In the genomic region with DNA sequence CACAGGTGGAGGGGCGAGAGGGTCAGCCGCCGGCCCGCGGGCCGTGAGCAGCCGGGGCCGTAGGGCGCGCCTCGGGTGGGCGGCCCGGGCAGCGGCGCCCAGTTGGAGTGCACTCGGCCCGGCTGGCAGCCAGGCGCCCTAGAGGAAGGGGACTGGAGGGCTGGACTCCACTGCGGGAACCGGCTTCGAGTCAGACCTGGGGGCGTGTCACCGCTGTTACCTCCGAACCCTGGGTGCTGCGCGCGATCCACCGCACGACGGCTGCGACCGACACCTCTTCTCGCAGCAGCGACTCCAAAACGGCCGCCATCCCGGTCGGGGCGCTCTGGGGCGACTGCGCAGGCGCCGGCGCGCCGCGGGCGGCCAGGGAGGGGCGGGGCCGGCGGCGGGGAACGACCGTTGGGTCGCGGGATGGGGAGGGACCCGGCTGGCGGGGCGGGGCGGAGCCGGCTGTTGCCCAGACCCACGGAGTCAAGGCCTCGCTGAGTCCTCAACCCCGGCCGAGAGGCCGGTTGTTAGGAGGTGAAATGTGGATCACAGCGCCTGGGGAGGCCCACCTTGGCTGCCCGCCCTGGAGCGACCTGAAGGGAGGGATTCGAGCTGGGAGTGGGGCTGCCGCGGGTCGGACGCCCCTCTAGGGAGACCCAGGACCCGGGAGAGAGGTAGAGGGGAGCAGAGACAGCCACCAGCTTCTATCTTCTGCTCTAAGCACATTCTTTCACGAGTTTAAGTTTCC, we compare ENCODE assay signal across 1 cellular context.
TF ChIP-seq lines count a peak whose summit lies in the region.

CDAN1 (minus strand) TSS at position 336 of the 736 bp plus-strand sequence; CDS start at position 310, 26 bp downstream.

TF ChIP-seq in HepG2, 621 proteins besides CTCF, POLR2A, EP300 and RAD21 (continued from another document and continues in another):
- TF ChIP-seq ZNF280B (CRISPR knock-in tag; IDR thresholded peaks at IDR 0.05; ENCODE audit: borderline replicate concordance) (0 out of 2 replicates have a peak, but pooled peaks have one; percentile 9), ZNF30 (CRISPR knock-in tag; IDR thresholded peaks at IDR 0.05) (no peak), ZNF431 (CRISPR knock-in tag; IDR thresholded peaks at IDR 0.05; ENCODE audit: borderline replicate concordance, low read depth) (0 out of 2 replicates have a peak, but pooled peaks have one; percentile 31), MXD4 (CRISPR knock-in tag; IDR thresholded peaks at IDR 0.05) (no peak), MBNL3 (CRISPR knock-in tag; conservative IDR thresholded peaks at IDR 0.05) (no peak), MXI1 (IDR thresholded peaks at IDR 0.05; ENCODE audit: borderline replicate concordance, low read depth, low read length) (peak; percentile 59; the same call in 1 of the 3 replicates), ETV5 (CRISPR knock-in tag; IDR thresholded peaks at IDR 0.05; ENCODE audit: borderline replicate concordance) (peak; percentile 7; the same call in 1 of the 2 replicates), KAT8 (CRISPR knock-in tag; IDR thresholded peaks at IDR 0.05) (peak; percentile 9; the same call in 1 of the 2 replicates), MYNN (CRISPR knock-in tag; IDR thresholded peaks at IDR 0.05; ENCODE audit: low read depth) (no peak; the same call in 1 of the 2 replicates), TFDP2 (CRISPR knock-in tag; IDR thresholded peaks at IDR 0.05) (no peak; the same call in 1 of the 2 replicates), HDAC1 (CRISPR knock-in tag; IDR thresholded peaks at IDR 0.05) (peak; percentile 57), ZNF142 (CRISPR knock-in tag; IDR thresholded peaks at IDR 0.05) (0 out of 2 replicates have a peak, but pooled peaks have one; percentile 41), PPARG (CRISPR knock-in tag; conservative IDR thresholded peaks at IDR 0.05) (no peak), ZNF687 (CRISPR knock-in tag; IDR thresholded peaks at IDR 0.05) (peak; percentile 64), ZNF704 (CRISPR knock-in tag; IDR thresholded peaks at IDR 0.05; ENCODE audit: borderline replicate concordance) (no peak), MTF2 (CRISPR knock-in tag; IDR thresholded peaks at IDR 0.05; ENCODE audit: borderline replicate concordance) (no peak), ZNF773 (CRISPR knock-in tag; IDR thresholded peaks at IDR 0.05; ENCODE audit: borderline replicate concordance) (peak; percentile 22; the same call in 1 of the 2 replicates), ZNF232 (CRISPR knock-in tag; IDR thresholded peaks at IDR 0.05; ENCODE audit: borderline replicate concordance) (peak; percentile 63; the same call in 1 of the 2 replicates), TAF1 (CRISPR knock-in tag; IDR thresholded peaks at IDR 0.05) (peak; percentile 88), KDM4B (CRISPR knock-in tag; IDR thresholded peaks at IDR 0.05) (no peak), ZNF225 (CRISPR knock-in tag; IDR thresholded peaks at IDR 0.05) (0 out of 2 replicates have a peak, but pooled peaks have one; percentile 51), IRX3 (CRISPR knock-in tag; IDR thresholded peaks at IDR 0.05; ENCODE audit: borderline replicate concordance, low read depth) (no peak), ZNF180 (CRISPR knock-in tag; IDR thresholded peaks at IDR 0.05; ENCODE audit: borderline replicate concordance, low read depth) (no peak), SALL2 (CRISPR knock-in tag; IDR thresholded peaks at IDR 0.05) (peak; percentile 72; the same call in 1 of the 2 replicates), IRF1 (CRISPR knock-in tag; IDR thresholded peaks at IDR 0.05; ENCODE audit: low read depth) (no peak), ZNF264 (CRISPR knock-in tag; IDR thresholded peaks at IDR 0.05) (no peak), GATAD1 (CRISPR knock-in tag; IDR thresholded peaks at IDR 0.05) (peak; percentile 53)
- TF ChIP-seq, protein P1, sequence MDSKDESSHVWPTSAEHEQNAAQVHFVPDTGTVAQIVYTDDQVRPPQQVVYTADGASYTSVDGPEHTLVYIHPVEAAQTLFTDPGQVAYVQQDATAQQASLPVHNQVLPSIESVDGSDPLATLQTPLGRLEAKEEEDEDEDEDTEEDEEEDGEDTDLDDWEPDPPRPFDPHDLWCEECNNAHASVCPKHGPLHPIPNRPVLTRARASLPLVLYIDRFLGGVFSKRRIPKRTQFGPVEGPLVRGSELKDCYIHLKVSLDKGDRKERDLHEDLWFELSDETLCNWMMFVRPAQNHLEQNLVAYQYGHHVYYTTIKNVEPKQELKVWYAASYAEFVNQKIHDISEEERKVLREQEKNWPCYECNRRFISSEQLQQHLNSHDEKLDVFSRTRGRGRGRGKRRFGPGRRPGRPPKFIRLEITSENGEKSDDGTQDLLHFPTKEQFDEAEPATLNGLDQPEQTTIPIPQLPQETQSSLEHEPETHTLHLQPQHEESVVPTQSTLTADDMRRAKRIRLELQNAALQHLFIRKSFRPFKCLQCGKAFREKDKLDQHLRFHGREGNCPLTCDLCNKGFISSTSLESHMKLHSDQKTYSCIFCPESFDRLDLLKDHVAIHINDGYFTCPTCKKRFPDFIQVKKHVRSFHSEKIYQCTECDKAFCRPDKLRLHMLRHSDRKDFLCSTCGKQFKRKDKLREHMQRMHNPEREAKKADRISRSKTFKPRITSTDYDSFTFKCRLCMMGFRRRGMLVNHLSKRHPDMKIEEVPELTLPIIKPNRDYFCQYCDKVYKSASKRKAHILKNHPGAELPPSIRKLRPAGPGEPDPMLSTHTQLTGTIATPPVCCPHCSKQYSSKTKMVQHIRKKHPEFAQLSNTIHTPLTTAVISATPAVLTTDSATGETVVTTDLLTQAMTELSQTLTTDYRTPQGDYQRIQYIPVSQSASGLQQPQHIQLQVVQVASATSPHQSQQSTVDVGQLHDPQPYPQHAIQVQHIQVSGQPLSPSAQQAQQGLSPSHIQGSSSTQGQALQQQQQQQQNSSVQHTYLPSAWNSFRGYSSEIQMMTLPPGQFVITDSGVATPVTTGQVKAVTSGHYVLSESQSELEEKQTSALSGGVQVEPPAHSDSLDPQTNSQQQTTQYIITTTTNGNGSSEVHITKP (CRISPR knock-in tag; IDR thresholded peaks at IDR 0.05; ENCODE audit: low read depth) = no peak
- TF ChIP-seq, protein P2, sequence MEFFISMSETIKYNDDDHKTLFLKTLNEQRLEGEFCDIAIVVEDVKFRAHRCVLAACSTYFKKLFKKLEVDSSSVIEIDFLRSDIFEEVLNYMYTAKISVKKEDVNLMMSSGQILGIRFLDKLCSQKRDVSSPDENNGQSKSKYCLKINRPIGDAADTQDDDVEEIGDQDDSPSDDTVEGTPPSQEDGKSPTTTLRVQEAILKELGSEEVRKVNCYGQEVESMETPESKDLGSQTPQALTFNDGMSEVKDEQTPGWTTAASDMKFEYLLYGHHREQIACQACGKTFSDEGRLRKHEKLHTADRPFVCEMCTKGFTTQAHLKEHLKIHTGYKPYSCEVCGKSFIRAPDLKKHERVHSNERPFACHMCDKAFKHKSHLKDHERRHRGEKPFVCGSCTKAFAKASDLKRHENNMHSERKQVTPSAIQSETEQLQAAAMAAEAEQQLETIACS (CRISPR knock-in tag; IDR thresholded peaks at IDR 0.05) = no peak
- TF ChIP-seq, protein P3, sequence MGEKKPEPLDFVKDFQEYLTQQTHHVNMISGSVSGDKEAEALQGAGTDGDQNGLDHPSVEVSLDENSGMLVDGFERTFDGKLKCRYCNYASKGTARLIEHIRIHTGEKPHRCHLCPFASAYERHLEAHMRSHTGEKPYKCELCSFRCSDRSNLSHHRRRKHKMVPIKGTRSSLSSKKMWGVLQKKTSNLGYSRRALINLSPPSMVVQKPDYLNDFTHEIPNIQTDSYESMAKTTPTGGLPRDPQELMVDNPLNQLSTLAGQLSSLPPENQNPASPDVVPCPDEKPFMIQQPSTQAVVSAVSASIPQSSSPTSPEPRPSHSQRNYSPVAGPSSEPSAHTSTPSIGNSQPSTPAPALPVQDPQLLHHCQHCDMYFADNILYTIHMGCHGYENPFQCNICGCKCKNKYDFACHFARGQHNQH (CRISPR knock-in tag; IDR thresholded peaks at IDR 0.05) = no peak
